In the genomic region with DNA sequence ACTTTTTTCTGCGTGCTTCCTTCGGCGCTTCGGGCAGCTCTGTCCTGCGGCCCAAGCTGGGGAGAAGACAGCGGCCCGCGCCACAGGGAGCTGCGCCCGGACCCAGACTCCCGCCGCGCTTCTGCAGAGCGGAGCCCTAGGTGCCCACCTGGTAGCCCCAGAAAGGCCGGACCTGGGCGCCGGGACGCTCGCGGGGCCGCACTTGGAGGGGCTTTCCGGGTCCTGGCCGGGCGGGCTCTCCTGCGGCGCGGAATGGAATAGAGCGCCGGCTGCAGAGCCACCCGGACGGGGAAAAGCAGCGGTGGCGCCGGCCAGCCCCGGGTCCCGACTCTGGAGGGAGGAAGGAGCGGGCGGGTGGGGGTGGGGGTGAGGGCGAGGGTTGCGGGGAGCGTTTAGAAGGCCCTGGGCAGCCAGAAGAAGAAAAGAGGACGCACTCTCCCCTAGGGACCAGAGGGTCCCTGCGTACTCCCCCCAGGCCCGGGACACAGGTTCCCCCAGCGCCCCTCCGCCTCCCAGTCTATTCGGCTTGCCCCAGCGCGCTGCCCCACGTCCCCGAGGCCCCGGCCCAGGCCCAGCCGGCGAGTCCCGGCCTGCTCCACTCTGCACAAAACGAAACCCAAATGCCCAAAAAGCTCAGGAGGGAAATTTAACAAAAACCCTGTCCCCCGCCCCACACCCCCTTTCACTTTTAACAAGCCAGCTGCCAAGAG, we compare ENCODE assay signal across 10 cellular contexts. TPM values are rescaled to one million over a fixed set of nuclear protein-coding genes. Genes with fewer than 3 reads are reported as not detected.
DNase-seq lines count a peak whose midpoint lies in the region; ATAC-seq and TF ChIP-seq lines count a peak whose summit lies in the region.
"Had no signal": no experiment of that assay in that cellular context is flagged by ENCODE, and none has a peak within 500 bp of the region (broad histone marks: within the 10 kb centered on the region; RNA-seq: fewer than 3 reads in every experiment).

No MANE protein-coding gene starts in this region.

- ATAC-seq in GM18873 (IDR thresholded peaks at IDR 0.05; ENCODE audit: low FRiP score, unreplicated experiment) (no peak), GM19023 (IDR thresholded peaks at IDR 0.05; ENCODE audit: unreplicated experiment) (no peak)

- H4K91ac ChIP-seq in mesenchymal stem cell (ENCODE audit: low read length) = peak overlapping the region; percentile 70

- H2BK15ac ChIP-seq in mesenchymal stem cell (ENCODE audit: low read depth, poor library complexity, severe bottlenecking) = peak overlapping the region; percentile 97

- H3K14ac ChIP-seq in mesenchymal stem cell (ENCODE audit: low read length in 2 of 2) = peak overlapping the region; percentile 78 to 88

- H2BK120ac ChIP-seq in mesenchymal stem cell (ENCODE audit: low read depth, low read length) = peak overlapping the region; percentile 91

- peak overlapping the region; percentile 95 to 99 for H3K18ac ChIP-seq in mesenchymal stem cell (ENCODE audit: low read depth in 1 of 2, low read length in 2 of 2)

- H3K27me3 ChIP-seq in NT2/D1 (ENCODE audit: insufficient read depth, insufficient read length) (peaks cover 90% of the 10 kb centered on the region), mesenchymal stem cell (ENCODE audit: control insufficient read depth in 1 of 2, insufficient read depth in 1 of 2, low read length in 2 of 2) (peaks cover 0 to 47% of the 10 kb centered on the region in 2 experiments)

- no peak overlapping the region for H3K23ac ChIP-seq in mesenchymal stem cell (ENCODE audit: low read length in 2 of 2)

- peaks cover 12% of the 10 kb centered on the region for H3K4me1 Mint-ChIP-seq in type B pancreatic cell (ENCODE audit: unreplicated experiment)

- H3K4me3 ChIP-seq in NT2/D1 (ENCODE audit: insufficient read length, low read depth) (peak overlapping the region; percentile 47), epithelial cell of proximal tubule (ENCODE audit: low read depth, low read length) (peak overlapping the region; percentile 99), mesenchymal stem cell (ENCODE audit: insufficient read depth in 1 of 2, low read depth in 1 of 2, low read length in 2 of 2) (peak overlapping the region; percentile 45 to 97)

- peak overlapping the region; percentile 75 to 81 for H3K4ac ChIP-seq in mesenchymal stem cell (ENCODE audit: low read depth in 1 of 2, low read length in 2 of 2)

- H3K27me3 Mint-ChIP-seq in type B pancreatic cell = peaks cover 33% of the 10 kb centered on the region

- H3K4me2 ChIP-seq in mesenchymal stem cell (ENCODE audit: low read length, poor library complexity, severe bottlenecking) = peak overlapping the region; percentile 75

- no peaks in the 10 kb centered on the region for H3K9me3 Mint-ChIP-seq in type B pancreatic cell

- peak overlapping the region; percentile 69 for H4K8ac ChIP-seq in mesenchymal stem cell (ENCODE audit: low read length)

- H3K79me1 ChIP-seq in mesenchymal stem cell (replicated peaks; ENCODE audit: low read length, poor library complexity, severe bottlenecking) = peaks cover 6% of the 10 kb centered on the region

- H3K9me3 ChIP-seq in NT2/D1 (ENCODE audit: insufficient read depth, low read length) = no peaks in the 10 kb centered on the region
- no peaks in the 10 kb centered on the region for H3K9me3 ChIP-seq in mesenchymal stem cell (ENCODE audit: control insufficient read depth, low read length)

- DNase-seq in NT2/D1 (ENCODE audit: low read depth, low spot score) = no peak
- DNase-seq in epithelial cell of proximal tubule (ENCODE audit: low read depth) = no peak
- peak; percentile 56 for DNase-seq in mesenchymal stem cell
- DNase-seq in type B pancreatic cell (ENCODE audit: extremely low spot score, unreplicated experiment) = no peak
- DNase-seq in NCI-H446 (lab: John Stamatoyannopoulos, UW) = no peak
- DNase-seq: effector CD4-positive, alpha-beta T cell; NCI-H1930 had no signal

- H3K27ac ChIP-seq in mesenchymal stem cell (ENCODE audit: low read length, poor library complexity, severe bottlenecking) = no peak overlapping the region
- H3K27ac ChIP-seq: VCaP had no signal

- H3K36me3 ChIP-seq in NT2/D1 (ENCODE audit: insufficient read depth, insufficient read length, low read length) (no peaks in the 10 kb centered on the region), mesenchymal stem cell (ENCODE audit: control insufficient read depth in 1 of 2, insufficient read depth in 2 of 2, low read depth in 1 of 2, low read length in 2 of 2) (peaks cover 26 to 38% of the 10 kb centered on the region in 2 experiments)

- WGBS in mesenchymal stem cell = 2% methylated on average over 33 of the region's 57 CpGs

- H3K4me3 Mint-ChIP-seq in type B pancreatic cell = peak overlapping the region; percentile 98

- H2BK12ac ChIP-seq in mesenchymal stem cell (ENCODE audit: low read length in 2 of 2) = peak overlapping the region in 1 of 2 experiments; percentile 82

- H2AFZ ChIP-seq in mesenchymal stem cell (ENCODE audit: low read depth, low read length) = no peak overlapping the region

- H3K36me3 Mint-ChIP-seq in type B pancreatic cell = peaks cover 24% of the 10 kb centered on the region

- H3K9ac ChIP-seq in NT2/D1 (ENCODE audit: insufficient read length, low read depth) (peak overlapping the region; percentile 79), mesenchymal stem cell (ENCODE audit: low read length) (peak overlapping the region; percentile 100)

- no peak overlapping the region for H2AK5ac ChIP-seq in mesenchymal stem cell (ENCODE audit: low read length, severe bottlenecking)

- peaks cover 5% of the 10 kb centered on the region for H3K4me1 ChIP-seq in NT2/D1 (ENCODE audit: insufficient read depth, insufficient read length)
- H3K4me1 ChIP-seq in mesenchymal stem cell (ENCODE audit: control insufficient read depth, insufficient read depth, low read depth, low read length) = peaks cover 30% of the 10 kb centered on the region

- H3K27ac Mint-ChIP-seq in type B pancreatic cell = peak overlapping the region; percentile 94

- TF ChIP-seq CTCF in epithelial cell of proximal tubule (conservative IDR thresholded peaks at IDR 0.05; ENCODE audit: low read depth, low read length) = no peak
- TF ChIP-seq CTCF in type B pancreatic cell (conservative IDR thresholded peaks at IDR 0.05) = no peak

- H2BK5ac ChIP-seq in mesenchymal stem cell (ENCODE audit: low read depth, low read length, poor library complexity, severe bottlenecking) = no peak overlapping the region

RNA-seq across cellular contexts. Expression of a gene that starts 4.5 kb away (rescaled TPM):
- 8.5 and 9.6 TPM in 2 replicates for total RNA-seq in epithelial cell of proximal tubule
- polyA plus RNA-seq in mesenchymal stem cell (2013, experiment 1 of 2) = 110 TPM
- polyA plus RNA-seq in mesenchymal stem cell (2013, experiment 2 of 2) = 112 TPM
- total RNA-seq in type B pancreatic cell (ENCODE audit: low replicate concordance) = 86.7 and 88.4 TPM in 2 replicates

RNA-seq across cellular contexts. Expression of a gene that starts 34.4 kb away (rescaled TPM):
- total RNA-seq in epithelial cell of proximal tubule = 0.75 and 7.2 TPM in 2 replicates
- 3.8 TPM for polyA plus RNA-seq in mesenchymal stem cell (2013, experiment 1 of 2)
- 5.7 TPM for polyA plus RNA-seq in mesenchymal stem cell (2013, experiment 2 of 2)
- 0.62 and 2.0 TPM in 2 replicates for total RNA-seq in type B pancreatic cell (ENCODE audit: low replicate concordance)

Comparison
In these comparisons a context has a peak if more than half of its experiments do, and no peak if none do; other contexts are left out.
1. H3K4me3 ChIP-seq: peak in every context shown above with its lines; median percentile 99 in epithelial cell of proximal tubule; 71 in mesenchymal stem cell; 47 in NT2/D1.